ENCODE assay signal across 7 cellular contexts in the genomic region with DNA sequence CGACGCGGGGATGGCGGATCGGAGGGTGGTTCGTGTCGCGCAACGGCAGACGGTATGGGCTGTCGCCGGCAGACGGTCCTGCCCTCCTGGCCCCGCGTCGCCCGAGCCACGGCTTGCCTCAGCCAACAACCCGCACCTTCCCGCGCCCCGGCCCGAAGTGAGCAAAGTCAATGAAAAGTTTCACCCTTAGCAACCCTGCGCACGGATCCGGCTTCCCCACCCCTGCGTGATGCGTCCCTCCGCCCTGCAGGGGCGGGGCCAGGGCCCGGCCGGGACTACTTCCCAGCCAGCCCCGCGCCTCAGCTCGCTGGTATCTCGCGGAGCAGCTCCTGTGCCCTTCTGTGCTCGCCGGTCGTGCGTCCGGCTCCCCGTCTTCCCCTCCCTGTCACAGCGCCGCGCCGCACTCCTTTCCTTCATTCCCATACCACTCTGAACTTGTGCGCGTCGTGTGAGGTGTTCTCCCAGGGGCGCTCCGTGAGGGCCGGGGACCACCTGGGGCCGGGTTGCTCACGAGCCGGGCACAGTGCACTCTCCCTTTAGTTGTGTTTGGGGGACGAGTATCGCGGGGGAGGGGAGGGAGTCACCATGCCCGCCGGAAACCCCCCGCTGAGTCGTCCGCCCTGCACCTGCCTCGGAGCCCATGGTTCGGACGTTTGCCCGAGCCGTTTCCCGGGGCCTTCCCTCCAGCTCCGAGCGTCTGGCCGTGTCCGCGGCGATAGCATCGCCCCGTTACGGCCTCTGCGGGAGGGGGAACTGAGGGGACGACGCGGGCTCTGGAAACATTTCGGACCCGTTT.
DNase-seq lines count a peak whose midpoint lies in the region; ATAC-seq lines count a peak whose summit lies in the region.

A gene with protein sequence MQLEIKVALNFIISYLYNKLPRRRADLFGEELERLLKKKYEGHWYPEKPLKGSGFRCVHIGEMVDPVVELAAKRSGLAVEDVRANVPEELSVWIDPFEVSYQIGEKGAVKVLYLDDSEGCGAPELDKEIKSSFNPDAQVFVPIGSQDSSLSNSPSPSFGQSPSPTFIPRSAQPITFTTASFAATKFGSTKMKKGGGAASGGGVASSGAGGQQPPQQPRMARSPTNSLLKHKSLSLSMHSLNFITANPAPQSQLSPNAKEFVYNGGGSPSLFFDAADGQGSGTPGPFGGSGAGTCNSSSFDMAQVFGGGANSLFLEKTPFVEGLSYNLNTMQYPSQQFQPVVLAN (minus strand): TSS at position 163 of the 796 bp plus-strand sequence. CDS start 9,456 bp downstream, outside the sequence.

- peak; percentile 84 for DNase-seq in NCI-H446 treated with DMSO at 0.1 percent for 48 hours (lab: John Stamatoyannopoulos, UW)
- peak; percentile 90 for DNase-seq in activated CD4-positive, CD25-positive, alpha-beta regulatory T cell treated with anti-CD3 and anti-CD28 coated beads, Interleukin-2, amount 50 U/mL, for 16 hours (ENCODE audit: low read depth, low spot score)
- peak; percentile 92 for DNase-seq in central memory CD8-positive, alpha-beta T cell (ENCODE audit: low spot score in 2 of 2)
- peak; percentile 97 for DNase-seq in iris pigment epithelial cell (ENCODE audit: low read depth)
- DNase-seq in stimulated activated CD4-positive, alpha-beta T cell treated with anti-CD3 and anti-CD28 coated beads, Interleukin-12 subunit alpha, Interleukin-12 subunit beta, amount 100 ng/mL, for 24 hours (ENCODE audit: low read depth in 2 of 2) = peak; percentile 90 to 91

- peaks cover 32% of the 10 kb centered on the region for H3K36me3 Mint-ChIP-seq in central memory CD8-positive, alpha-beta T cell (ENCODE audit: insufficient read depth)

- peaks cover 39% of the 10 kb centered on the region for H3K4me1 Mint-ChIP-seq in central memory CD8-positive, alpha-beta T cell

- H3K4me3 Mint-ChIP-seq in central memory CD8-positive, alpha-beta T cell = peak within 1 kb of the TSS; percentile 84

- H3K27ac Mint-ChIP-seq in central memory CD8-positive, alpha-beta T cell (ENCODE audit: low read depth) = peak within 1 kb of the TSS; percentile 75

- H3K9me3 Mint-ChIP-seq in central memory CD8-positive, alpha-beta T cell = no peaks in the 10 kb centered on the region

- ATAC-seq in GM18517 (IDR thresholded peaks at IDR 0.05; ENCODE audit: unreplicated experiment) (peak; percentile 42), HG03175 (IDR thresholded peaks at IDR 0.05; ENCODE audit: unreplicated experiment) (peak; percentile 46)
- peak; percentile 56 for ATAC-seq in central memory CD8-positive, alpha-beta T cell (replicated peaks; ENCODE audit: extremely low read depth, poor library complexity, severe bottlenecking)

- no peaks in the 10 kb centered on the region for H3K27me3 Mint-ChIP-seq in central memory CD8-positive, alpha-beta T cell

Comparison
In these comparisons a context has a peak if more than half of its experiments do, and no peak if none do; other contexts are left out.
1. Peak in every context shown above with its lines: DNase-seq and ATAC-seq.